Comparison of ENCODE assay signal across 8 cellular contexts in the genomic region with DNA sequence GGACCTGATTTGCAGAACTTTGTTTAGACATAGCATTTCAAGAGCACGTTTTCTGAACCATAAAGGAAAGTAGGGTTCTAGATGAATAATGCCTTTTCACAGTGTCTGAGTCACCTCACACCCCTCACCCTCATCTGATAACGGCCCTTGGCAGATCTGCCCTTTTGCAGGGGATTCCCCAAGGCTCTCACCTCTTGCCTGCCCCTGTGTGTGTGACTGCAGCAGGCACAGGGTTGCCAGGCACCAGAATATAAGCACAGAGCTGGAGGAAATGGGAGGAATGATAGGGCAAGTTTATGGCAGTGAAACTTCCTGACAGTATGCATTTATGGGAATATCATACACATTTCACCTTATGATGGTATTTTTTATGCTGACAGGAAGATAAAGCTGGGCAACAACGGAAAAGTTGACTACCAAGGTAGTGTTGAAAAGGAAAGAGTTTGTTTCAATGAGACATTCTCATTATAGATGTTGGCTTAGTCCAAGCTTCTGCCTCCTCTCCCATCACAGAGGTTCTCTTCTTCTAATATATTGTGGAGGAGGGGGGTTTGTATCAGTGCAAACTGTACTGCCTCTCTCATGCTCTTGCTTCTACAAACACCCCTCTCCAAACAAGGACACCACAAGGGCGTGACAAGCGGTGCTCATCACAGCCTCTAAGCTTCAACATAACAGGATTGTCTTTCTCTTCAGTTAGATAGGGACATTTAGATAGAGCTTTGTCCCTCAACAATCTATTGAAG.
A peak's percentile ranks its signal among the peaks of the same experiment; 100 is the strongest.
DNase-seq lines count a peak whose midpoint lies in the region; ATAC-seq lines count a peak whose summit lies in the region.

No MANE protein-coding gene starts in this region.

- H3K36me3 Mint-ChIP-seq in CD4-positive, alpha-beta memory T cell: no peaks in the 10 kb centered on the region

- peaks cover 49 to 81% (median 60%) of the 10 kb centered on the region in 4 donors for H3K4me1 Mint-ChIP-seq in CD4-positive, alpha-beta memory T cell

- peak overlapping the region; percentile 57 for H3K27ac ChIP-seq in CD4-positive, alpha-beta memory T cell (ENCODE audit: low read depth, low read length)

- CTCF ChIA-PET in CD4-positive, alpha-beta memory T cell (lab: Charles Lee; ENCODE audit: partially characterized antibody): interaction anchor here (0.6 to 8.7 kb wide), 15 partner anchors 10 to 458 kb away, joined by 3 to 129 read pairs (median 4); no protein-coding TSS in a partner anchor

- no peaks in the 10 kb centered on the region for H3K27me3 ChIP-seq in CD4-positive, alpha-beta memory T cell (ENCODE audit: insufficient read depth, low read length)
- peaks cover 9% of the 10 kb centered on the region; the same call in 1 of the 2 replicates for H3K27me3 ChIP-seq in MG63

- POLR2A ChIA-PET in CD4-positive, alpha-beta memory T cell (lab: Charles Lee; ENCODE audit: partially characterized antibody): interaction anchor here (0.6 to 11.2 kb wide), 15 partner anchors 17 to 569 kb away, joined by 3 to 198 read pairs (median 4); a partner anchor contains a TSS

- H3K9me3 ChIP-seq in CD4-positive, alpha-beta memory T cell (ENCODE audit: control insufficient read depth in 1 of 2, low read length in 2 of 2): no peaks in the 10 kb centered on the region
- H3K9me3 ChIP-seq in MG63: no peaks in the 10 kb centered on the region

- peak overlapping the region in 7 of 8 donors; percentile 16 to 69 (median 28) for H3K4me3 Mint-ChIP-seq in CD4-positive, alpha-beta memory T cell

- no peak for ATAC-seq in left lobe of liver

- H3K9me3 Mint-ChIP-seq in CD4-positive, alpha-beta memory T cell: no peaks in the 10 kb centered on the region

- DNase-seq in CD4-positive, alpha-beta memory T cell: peak; percentile 73 to 96 (median 78)
- DNase-seq in HT1080 (ENCODE audit: low read depth) (peak; percentile 76), left kidney (ENCODE audit: low read depth, low spot score) (peak; percentile 52), NCI-H2196 (lab: John Stamatoyannopoulos, UW; ENCODE audit: unreplicated experiment) (no peak), MG63 (no peak), left lobe of liver (ENCODE audit: low spot score) (no peak), medulla oblongata (ENCODE audit: extremely low spot score) (no peak)
- DNase-seq in activated CD8-positive, alpha-beta memory T cell treated with anti-CD3 and anti-CD28 coated beads, Interleukin-2, amount 50 U/mL, for 24 hours (ENCODE audit: extremely low read depth): peak; percentile 82

- peaks cover 73% of the 10 kb centered on the region for H3K4me1 ChIP-seq in CD4-positive, alpha-beta memory T cell (ENCODE audit: insufficient read depth, low read length)

- peak overlapping the region; percentile 83 to 96 (median 93) for H3K27ac Mint-ChIP-seq in CD4-positive, alpha-beta memory T cell

- no peaks in the 10 kb centered on the region for H3K36me3 ChIP-seq in CD4-positive, alpha-beta memory T cell (ENCODE audit: insufficient read depth, low read length)
- H3K36me3 ChIP-seq in MG63: no peaks in the 10 kb centered on the region

- intact Hi-C loops in CD4-positive, alpha-beta memory T cell (cut with micrococcal nuclease): loop anchor here (1.0 to 5.0 kb wide), 3 partner anchors 17 to 458 kb away; no protein-coding TSS in a partner anchor

- H3K4me3 ChIP-seq in CD4-positive, alpha-beta memory T cell (ENCODE audit: low read length in 2 of 2): no peak overlapping the region
- H3K4me3 ChIP-seq in MG63: no peak overlapping the region

- no peaks in the 10 kb centered on the region for H3K27me3 Mint-ChIP-seq in CD4-positive, alpha-beta memory T cell

Comparison
In these comparisons a context has a peak if more than half of its experiments do, and no peak if none do; other contexts are left out.
1. DNase-seq: peak in CD4-positive, alpha-beta memory T cell (5 of 5), HT1080 (single experiment), activated CD8-positive, alpha-beta memory T cell treated with anti-CD3 and anti-CD28 coated beads, Interleukin-2, amount 50 U/mL, for 24 hours (single experiment) and left kidney (single experiment); none in NCI-H2196 (single experiment), MG63 (single experiment), left lobe of liver (single experiment) and medulla oblongata (single experiment).